In genomic region chr12:103181366-103182152, GRCh38 we compare ENCODE assay signal across 12 cellular contexts.
DNase-seq lines count a peak whose midpoint lies in the region; ATAC-seq and TF ChIP-seq lines count a peak whose summit lies in the region.
"Had no signal": no experiment of that assay in that cellular context is flagged by ENCODE, and none has a peak within 500 bp of the region (broad histone marks: within the 10 kb centered on the region; RNA-seq: fewer than 3 reads in every experiment).

No MANE protein-coding gene starts in this region.

- H3K4me1 ChIP-seq in CD4-positive, alpha-beta memory T cell (ENCODE audit: insufficient read depth, low read length) = no peaks in the 10 kb centered on the region

- POLR2A ChIA-PET in CD4-positive, alpha-beta memory T cell (lab: Charles Lee; ENCODE audit: partially characterized antibody) = no interaction called here

- H3K4me3 ChIP-seq in GM12864 (ENCODE audit: low read depth, low read length) (no peak overlapping the region), coronary artery (no peak overlapping the region)
- no peak overlapping the region for H3K4me3 ChIP-seq in CD4-positive, alpha-beta memory T cell (ENCODE audit: low read length in 2 of 2)

- peaks cover 1% of the 10 kb centered on the region in 2 donors for H3K27me3 Mint-ChIP-seq in CD4-positive, alpha-beta memory T cell

- H3K4me1 Mint-ChIP-seq in CD4-positive, alpha-beta memory T cell = no peaks in the 10 kb centered on the region
- H3K4me1 Mint-ChIP-seq: nephron progenitor cell had no signal

- H3K27me3 ChIP-seq in CD4-positive, alpha-beta memory T cell (ENCODE audit: insufficient read depth, low read length) = no peaks in the 10 kb centered on the region

- H3K9me3 ChIP-seq in CD4-positive, alpha-beta memory T cell (ENCODE audit: control insufficient read depth in 1 of 2, low read length in 2 of 2) = no peaks in the 10 kb centered on the region

- DNase-seq in GM12864 (ENCODE audit: low read depth) (peak; percentile 59), GM19240 (ENCODE audit: insufficient read length, low spot score) (peak; percentile 15), NCI-H2171 treated with DMSO at 0.1 percent for 48 hours (lab: John Stamatoyannopoulos, UW) (no peak), coronary artery (ENCODE audit: low spot score) (no peak), amygdala (lab: John Stamatoyannopoulos, UW) (no peak)
- DNase-seq in CD4-positive, alpha-beta memory T cell = no peak
- DNase-seq: activated T-cell treated with anti-CD3 and anti-CD28 coated beads, Interleukin-2, amount 50 U/mL, for 1 hour; NCI-H1436; nephron progenitor cell had no signal

- intact Hi-C loops in CD4-positive, alpha-beta memory T cell (cut with micrococcal nuclease) = no loop called here

- peaks cover 2 to 10% (median 4%) of the 10 kb centered on the region in 8 donors for H3K9me3 Mint-ChIP-seq in CD4-positive, alpha-beta memory T cell
- H3K9me3 Mint-ChIP-seq: nephron progenitor cell had no signal

- no peaks in the 10 kb centered on the region for H3K36me3 Mint-ChIP-seq in CD4-positive, alpha-beta memory T cell

- H3K27ac ChIP-seq in coronary artery = no peak overlapping the region
- H3K27ac ChIP-seq in CD4-positive, alpha-beta memory T cell (ENCODE audit: low read depth, low read length) = no peak overlapping the region
- H3K27ac ChIP-seq: HL-60 had no signal

- H3K4me3 Mint-ChIP-seq in CD4-positive, alpha-beta memory T cell = no peak overlapping the region
- H3K4me3 Mint-ChIP-seq: nephron progenitor cell had no signal

- TF ChIP-seq CTCF in GM12864 (IDR thresholded peaks at IDR 0.05; ENCODE audit: low read depth, low read length, missing control alignments) (no peak), coronary artery (IDR thresholded peaks at IDR 0.05) (no peak)

- no peak overlapping the region for H3K27ac Mint-ChIP-seq in CD4-positive, alpha-beta memory T cell
- H3K27ac Mint-ChIP-seq: nephron progenitor cell had no signal

- CTCF ChIA-PET in CD4-positive, alpha-beta memory T cell (lab: Charles Lee; ENCODE audit: partially characterized antibody) = no interaction called here

- ATAC-seq in HG02642 (IDR thresholded peaks at IDR 0.05; ENCODE audit: poor library complexity, unreplicated experiment) (peak; percentile 88), HG03442 (IDR thresholded peaks at IDR 0.05; ENCODE audit: unreplicated experiment) (peak; percentile 94)

- no peaks in the 10 kb centered on the region for H3K36me3 ChIP-seq in CD4-positive, alpha-beta memory T cell (ENCODE audit: insufficient read depth, low read length)

Comparison
In these comparisons a context has a peak if more than half of its experiments do, and no peak if none do; other contexts are left out.
1. DNase-seq: peak in GM12864 (single experiment) and GM19240 (single experiment); none in NCI-H2171 treated with DMSO at 0.1 percent for 48 hours (single experiment), coronary artery (single experiment), amygdala (0 of 56) and CD4-positive, alpha-beta memory T cell (0 of 5).